12 cellular contexts compared by ENCODE assay signal in genomic region chrX:30283456-30284200, GRCh38. TPM values are rescaled to one million over a fixed set of nuclear protein-coding genes. Genes with fewer than 3 reads are reported as not detected.
A peak's percentile ranks its signal among the peaks of the same experiment; 100 is the strongest.
DNase-seq lines count a peak whose midpoint lies in the region; ATAC-seq and TF ChIP-seq lines count a peak whose summit lies in the region.
"Had no signal": no experiment of that assay in that cellular context is flagged by ENCODE, and none has a peak within 500 bp of the region (broad histone marks: within the 10 kb centered on the region; RNA-seq: fewer than 3 reads in every experiment).

No MANE protein-coding gene starts in this region.

- no peak overlapping the region for H3K9ac ChIP-seq in MM.1S (ENCODE audit: low read length)

- no peaks in the 10 kb centered on the region for H3K79me2 ChIP-seq in MM.1S (ENCODE audit: low read length)

- H3K4me3 ChIP-seq in MM.1S (ENCODE audit: low read length): no peak overlapping the region

- no peaks in the 10 kb centered on the region for H3K9me2 ChIP-seq in MM.1S (replicated peaks; ENCODE audit: insufficient read depth, low read length)

- H3K9me3 ChIP-seq in MM.1S (replicated peaks; ENCODE audit: insufficient read depth, low read length): no peaks in the 10 kb centered on the region

- no peak overlapping the region for H3K27ac Mint-ChIP-seq in activated naive CD4-positive, alpha-beta T cell treated with anti-CD3 and anti-CD28 coated beads for 36 hours

- H3K36me3 Mint-ChIP-seq in activated naive CD4-positive, alpha-beta T cell treated with anti-CD3 and anti-CD28 coated beads for 36 hours (ENCODE audit: low read depth): no peaks in the 10 kb centered on the region

- no peaks in the 10 kb centered on the region for H4K20me1 ChIP-seq in MM.1S (ENCODE audit: insufficient read depth, low read length)

- no peak overlapping the region for H3K27ac ChIP-seq in MM.1S (ENCODE audit: low read length)

- no peaks in the 10 kb centered on the region for H3K4me1 ChIP-seq in MM.1S (ENCODE audit: low read length)

- no peaks in the 10 kb centered on the region for H3K27me3 ChIP-seq in MM.1S (replicated peaks; ENCODE audit: insufficient read depth, low read length)

- peak; percentile 95 for DNase-seq in A172 (ENCODE audit: low spot score)
- DNase-seq in HCEC 1CT: peak; percentile 86
- DNase-seq in SW 1271 (lab: John Stamatoyannopoulos, UW): peak; percentile 8 to 64
- DNase-seq in foreskin melanocyte: peak; percentile 80
- DNase-seq in MM.1S: no peak
- DNase-seq in GM19238 (ENCODE audit: insufficient read length, low spot score): no peak
- DNase-seq in activated naive CD4-positive, alpha-beta T cell treated with anti-CD3 and anti-CD28 coated beads for 36 hours: no peak
- DNase-seq: KG1; stimulated activated naive CD4-positive, alpha-beta T cell had no signal

- H3K4me3 Mint-ChIP-seq in activated naive CD4-positive, alpha-beta T cell treated with anti-CD3 and anti-CD28 coated beads for 36 hours: no peak overlapping the region
- H3K4me3 Mint-ChIP-seq: neural crest cell had no signal

- intact Hi-C loops in activated naive CD4-positive, alpha-beta T cell treated with anti-CD3 and anti-CD28 coated beads for 36 hours (cut with micrococcal nuclease): loop anchor here (5.0 kb wide), 1 partner anchor 429 kb away; no protein-coding TSS in a partner anchor

- H3K9me3 Mint-ChIP-seq in activated naive CD4-positive, alpha-beta T cell treated with anti-CD3 and anti-CD28 coated beads for 36 hours: no peaks in the 10 kb centered on the region
- H3K9me3 Mint-ChIP-seq: neural crest cell had no signal

- no peak for TF ChIP-seq CTCF in MM.1S (IDR thresholded peaks at IDR 0.05; ENCODE audit: low read length)

- H3K27me3 Mint-ChIP-seq in activated naive CD4-positive, alpha-beta T cell treated with anti-CD3 and anti-CD28 coated beads for 36 hours (ENCODE audit: low read depth): no peaks in the 10 kb centered on the region

- H3F3A ChIP-seq in MM.1S (ENCODE audit: insufficient read depth, low read length): no peaks in the 10 kb centered on the region

- no peak overlapping the region for H2AFZ ChIP-seq in MM.1S (ENCODE audit: low read length)

- CTCF ChIA-PET in activated naive CD4-positive, alpha-beta T cell treated with anti-CD3 and anti-CD28 coated beads for 36 hours (lab: Charles Lee): no interaction called here

- no peak for ATAC-seq in HG03135 (IDR thresholded peaks at IDR 0.05; ENCODE audit: unreplicated experiment)

- peaks cover 5% of the 10 kb centered on the region for H3K4me1 Mint-ChIP-seq in activated naive CD4-positive, alpha-beta T cell treated with anti-CD3 and anti-CD28 coated beads for 36 hours (ENCODE audit: low read depth)
- H3K4me1 Mint-ChIP-seq: neural crest cell had no signal

- no peaks in the 10 kb centered on the region for H3K36me3 ChIP-seq in MM.1S (replicated peaks; ENCODE audit: insufficient read depth, low read length)

- H3K4me2 ChIP-seq in MM.1S (ENCODE audit: low read depth, low read length): no peak overlapping the region

RNA-seq across cellular contexts. Expression of gene NR0B1, which starts 25.6 kb away (rescaled TPM):
- not detected in 2 replicates for total RNA-seq in A172 (2014; rRNA removed; shearing (Covaris generic))
- not detected for total RNA-seq in activated naive CD4-positive, alpha-beta T cell treated with anti-CD3 and anti-CD28 coated beads for 36 hours
- total RNA-seq: neural crest cell had no signal

RNA-seq across cellular contexts. Expression of gene MAGEB1, which starts 36.7 kb away (rescaled TPM):
- not detected in 2 replicates for total RNA-seq in A172 (2014; rRNA removed; shearing (Covaris generic))
- not detected for total RNA-seq in activated naive CD4-positive, alpha-beta T cell treated with anti-CD3 and anti-CD28 coated beads for 36 hours
- total RNA-seq: cerebellum, neural crest cell had no signal

RNA-seq across cellular contexts. Expression of gene MAGEB4, which starts 41.8 kb away (rescaled TPM):
- total RNA-seq in A172 (2014; rRNA removed; shearing (Covaris generic)): not detected in 2 replicates
- total RNA-seq in activated naive CD4-positive, alpha-beta T cell treated with anti-CD3 and anti-CD28 coated beads for 36 hours: not detected
- total RNA-seq: cerebellum, neural crest cell had no signal

RNA-seq across cellular contexts. Expression of gene MAGEB3, which starts 53.2 kb away (rescaled TPM):
- total RNA-seq in A172 (2014; rRNA removed; shearing (Covaris generic)): not detected in 2 replicates
- total RNA-seq in activated naive CD4-positive, alpha-beta T cell treated with anti-CD3 and anti-CD28 coated beads for 36 hours: not detected
- total RNA-seq: cerebellum, neural crest cell had no signal

Comparison
In these comparisons a context has a peak if more than half of its experiments do, and no peak if none do; other contexts are left out.
1. DNase-seq: peak in A172 (single experiment), HCEC 1CT (single experiment), SW 1271 (2 of 2) and foreskin melanocyte (single experiment); none in MM.1S (single experiment), GM19238 (single experiment) and activated naive CD4-positive, alpha-beta T cell treated with anti-CD3 and anti-CD28 coated beads for 36 hours (single experiment).